Comparison of ENCODE assay signal across 1 cellular context in the genomic region with DNA sequence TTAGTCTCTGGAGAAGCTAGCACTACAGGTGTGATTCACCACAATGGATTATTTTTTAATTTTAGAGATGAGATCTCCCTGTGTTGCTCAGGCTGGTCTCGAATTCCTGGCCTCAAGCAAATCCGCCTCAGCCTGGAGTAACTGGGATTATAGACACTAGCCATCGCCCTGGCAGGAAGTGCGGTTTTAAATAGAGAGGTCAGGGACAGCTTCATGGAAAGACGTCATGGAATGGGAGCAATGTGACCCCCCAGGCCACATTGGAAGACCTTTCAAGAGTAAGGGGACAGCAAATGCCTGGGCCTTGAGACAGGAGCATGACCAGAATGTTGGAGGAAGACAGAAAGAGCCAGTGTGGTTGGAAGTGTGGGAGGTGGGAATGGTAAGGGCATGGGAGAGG.
TF ChIP-seq lines count a peak whose summit lies in the region.

No MANE protein-coding gene starts in this region.

TF ChIP-seq in HepG2, 621 proteins besides CTCF, POLR2A, EP300 and RAD21:
- TF ChIP-seq ZNF24 (IDR thresholded peaks at IDR 0.05) (no peak), MAFF (IDR thresholded peaks at IDR 0.05; ENCODE audit: low read depth, low read length) (no peak), SRSF1 (optimal IDR thresholded peaks at IDR 0.05; ENCODE audit: low read depth, low read length) (no peak), POLR2G (IDR thresholded peaks at IDR 0.05; ENCODE audit: low read depth, low read length) (peak; percentile 16; the same call in 1 of the 2 replicates), PAF1 (CRISPR knock-in tag; IDR thresholded peaks at IDR 0.05) (0 out of 2 replicates have a peak, but pooled peaks have one; percentile 27), ZNF296 (CRISPR knock-in tag; conservative IDR thresholded peaks at IDR 0.05) (no peak)
